Comparison of ENCODE assay signal across 8 cellular contexts in the genomic region with DNA sequence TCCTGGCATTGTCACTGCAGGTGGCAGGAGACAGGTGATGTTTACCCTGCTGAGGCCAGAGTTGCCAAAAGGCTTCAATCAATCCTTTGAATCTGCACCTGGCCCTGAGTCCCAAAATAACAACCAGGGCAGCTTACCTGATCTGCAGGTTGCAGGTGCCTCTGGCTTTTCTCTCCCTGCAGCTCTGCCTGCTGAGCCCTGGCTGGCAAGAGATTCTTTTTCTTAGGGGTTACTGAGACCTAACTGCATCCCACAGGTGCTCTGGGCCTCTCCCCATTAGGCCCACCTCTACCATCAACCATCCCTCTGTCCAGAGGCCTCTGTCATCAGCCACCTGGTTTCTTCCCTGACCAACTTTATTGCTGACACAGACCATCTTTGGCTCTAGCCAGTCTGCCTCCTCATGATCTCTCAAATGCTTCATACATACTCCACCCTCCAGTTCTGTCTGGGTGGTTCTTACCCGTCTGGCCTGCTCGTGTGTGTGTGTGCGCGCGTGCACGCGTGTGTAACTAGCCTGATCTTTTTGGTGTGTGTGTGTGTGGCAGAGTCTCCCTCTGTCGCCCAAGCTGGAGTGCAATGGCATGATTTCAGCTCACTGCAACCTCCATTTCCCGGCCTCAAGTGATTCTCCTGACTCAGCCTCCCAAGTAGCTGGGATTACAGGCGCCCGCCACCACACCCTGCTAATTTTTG. TPM values are rescaled to one million over a fixed set of nuclear protein-coding genes. Genes with fewer than 3 reads are reported as not detected.
A peak's percentile ranks its signal among the peaks of the same experiment; 100 is the strongest.
DNase-seq lines count a peak whose midpoint lies in the region; ATAC-seq and TF ChIP-seq lines count a peak whose summit lies in the region.

No MANE protein-coding gene starts in this region.

- no peak for ATAC-seq in activated naive CD4-positive, alpha-beta T cell treated with anti-CD3 and anti-CD28 coated beads, Interleukin-2, amount 50 U/mL, for 72 hours
- ATAC-seq in HG02870 (IDR thresholded peaks at IDR 0.05; ENCODE audit: unreplicated experiment): no peak
- no peak for ATAC-seq in GM18519 (IDR thresholded peaks at IDR 0.05; ENCODE audit: low FRiP score, unreplicated experiment)

- DNase-seq in DMS153 (lab: John Stamatoyannopoulos, UW) (peak; percentile 94), NCI-H187 treated with DMSO at 0.1 percent for 48 hours (lab: John Stamatoyannopoulos, UW) (peak; percentile 83), nephron progenitor cell (no peak), NCI-H2227 (lab: John Stamatoyannopoulos, UW; ENCODE audit: unreplicated experiment) (no peak)
- no peak for DNase-seq in activated naive CD4-positive, alpha-beta T cell treated with anti-CD3 and anti-CD28 coated beads, Interleukin-2, amount 50 U/mL, for 72 hours (ENCODE audit: low spot score in 2 of 2)
- DNase-seq in effector CD4-positive, alpha-beta T cell: no peak

- peaks cover 43 to 67% of the 10 kb centered on the region in 2 donors for H3K36me3 Mint-ChIP-seq in activated naive CD4-positive, alpha-beta T cell treated with anti-CD3 and anti-CD28 coated beads, Interleukin-2, amount 50 U/mL, for 72 hours
- peaks cover 37% of the 10 kb centered on the region for H3K36me3 Mint-ChIP-seq in nephron progenitor cell (ENCODE audit: low read depth)

- no peaks in the 10 kb centered on the region for H3K27me3 Mint-ChIP-seq in nephron progenitor cell (ENCODE audit: low read depth, poor library complexity)

- no peak for TF ChIP-seq CTCF in nephron progenitor cell (IDR thresholded peaks at IDR 0.05)

- no peaks in the 10 kb centered on the region for H3K9me3 Mint-ChIP-seq in activated naive CD4-positive, alpha-beta T cell treated with anti-CD3 and anti-CD28 coated beads, Interleukin-2, amount 50 U/mL, for 72 hours
- H3K9me3 Mint-ChIP-seq in nephron progenitor cell: no peaks in the 10 kb centered on the region

- H3K4me3 Mint-ChIP-seq in nephron progenitor cell: no peak overlapping the region

- peak overlapping the region; percentile 10 to 70 for H3K27ac Mint-ChIP-seq in activated naive CD4-positive, alpha-beta T cell treated with anti-CD3 and anti-CD28 coated beads, Interleukin-2, amount 50 U/mL, for 72 hours
- H3K27ac Mint-ChIP-seq in nephron progenitor cell: peak overlapping the region; percentile 46

- H3K4me1 Mint-ChIP-seq in nephron progenitor cell: peaks cover 19% of the 10 kb centered on the region

RNA-seq across cellular contexts. Expression of gene BCL2L1, which starts 13.7 kb away (rescaled TPM):
- 100 to 1,000 TPM in 1 of 2 donors, 10 to 100 TPM in 1; 86.6 to 143 TPM for total RNA-seq in activated naive CD4-positive, alpha-beta T cell treated with anti-CD3 and anti-CD28 coated beads, Interleukin-2, amount 50 U/mL, for 72 hours

RNA-seq across cellular contexts. Expression of gene TPX2, which starts 30.1 kb away (rescaled TPM):
- total RNA-seq in activated naive CD4-positive, alpha-beta T cell treated with anti-CD3 and anti-CD28 coated beads, Interleukin-2, amount 50 U/mL, for 72 hours: 100 to 1,000 TPM; 123 to 215 TPM

Comparison
In these comparisons a context has a peak if more than half of its experiments do, and no peak if none do; other contexts are left out.
1. DNase-seq: peak in DMS153 (single experiment) and NCI-H187 treated with DMSO at 0.1 percent for 48 hours (single experiment); none in activated naive CD4-positive, alpha-beta T cell treated with anti-CD3 and anti-CD28 coated beads, Interleukin-2, amount 50 U/mL, for 72 hours (0 of 2), nephron progenitor cell (single experiment), NCI-H2227 (single experiment) and effector CD4-positive, alpha-beta T cell (single experiment).